Comparison of ENCODE assay signal across 7 cellular contexts in genomic region chr17:4968166-4968915, GRCh38.
DNase-seq lines count a peak whose midpoint lies in the region; ATAC-seq and TF ChIP-seq lines count a peak whose summit lies in the region.

No MANE protein-coding gene starts in this region.

- H3K4me1 ChIP-seq in adipocyte (ENCODE audit: control insufficient read depth, insufficient read depth, low read length) (peaks cover 38% of the 10 kb centered on the region), iPS-20b (ENCODE audit: insufficient read depth, low read length) (peaks cover 12% of the 10 kb centered on the region)

- H3K9me3 ChIP-seq in adipocyte (ENCODE audit: control insufficient read depth, low read length) (no peaks in the 10 kb centered on the region), iPS-20b (ENCODE audit: insufficient read depth, low read depth, low read length) (no peaks in the 10 kb centered on the region)

- peak overlapping the region; percentile 100 for H3K9ac ChIP-seq in adipocyte (ENCODE audit: low read length)
- peak overlapping the region; percentile 96 for H3K9ac ChIP-seq in iPS-20b (ENCODE audit: low read depth, low read length)

- DNase-seq in NB4 (ENCODE audit: low read depth) (peak; percentile 40), adipocyte (ENCODE audit: low read depth) (peak; percentile 59)
- peak; percentile 16 to 29 for DNase-seq in stimulated activated CD8-positive, alpha-beta memory T cell treated with anti-CD3 and anti-CD28 coated beads, Interleukin-7, amount 100 ng/mL, for 48 hours (ENCODE audit: extremely low read depth in 1 of 2, low read depth in 1 of 2)

- H3K4me3 ChIP-seq in NB4 (ENCODE audit: low read depth, low read length): peak overlapping the region; percentile 80
- peak overlapping the region; percentile 89 for H3K4me3 ChIP-seq in adipocyte (ENCODE audit: low read length)
- peak overlapping the region; percentile 91 for H3K4me3 ChIP-seq in iPS-20b (ENCODE audit: low read length)

- peak overlapping the region; percentile 86 for H3K27ac ChIP-seq in iPS-20b (ENCODE audit: low read length)

- H3K36me3 ChIP-seq in adipocyte (ENCODE audit: control insufficient read depth, insufficient read depth, low read length, severe bottlenecking) (peaks cover 25% of the 10 kb centered on the region), iPS-20b (ENCODE audit: insufficient read depth, low read depth, low read length) (peaks cover 21% of the 10 kb centered on the region)

- no peak for TF ChIP-seq POLR2A in NB4 (IDR thresholded peaks at IDR 0.05; ENCODE audit: extremely low read depth, insufficient read length)

- ATAC-seq in GM19467 (IDR thresholded peaks at IDR 0.05; ENCODE audit: unreplicated experiment): peak; percentile 1
- ATAC-seq in GM19463 (IDR thresholded peaks at IDR 0.05; ENCODE audit: unreplicated experiment): no peak
- ATAC-seq in GM19397 (IDR thresholded peaks at IDR 0.05; ENCODE audit: unreplicated experiment): no peak

- TF ChIP-seq CTCF in NB4 (IDR thresholded peaks at IDR 0.05; ENCODE audit: low read depth, low read length): no peak

- H3K27me3 ChIP-seq in adipocyte (replicated peaks; ENCODE audit: control insufficient read depth, insufficient read depth, low read length) (no peaks in the 10 kb centered on the region), iPS-20b (ENCODE audit: insufficient read depth, low read length) (peaks cover 29% of the 10 kb centered on the region; the same call in 1 of the 2 replicates)
